In the genomic region with DNA sequence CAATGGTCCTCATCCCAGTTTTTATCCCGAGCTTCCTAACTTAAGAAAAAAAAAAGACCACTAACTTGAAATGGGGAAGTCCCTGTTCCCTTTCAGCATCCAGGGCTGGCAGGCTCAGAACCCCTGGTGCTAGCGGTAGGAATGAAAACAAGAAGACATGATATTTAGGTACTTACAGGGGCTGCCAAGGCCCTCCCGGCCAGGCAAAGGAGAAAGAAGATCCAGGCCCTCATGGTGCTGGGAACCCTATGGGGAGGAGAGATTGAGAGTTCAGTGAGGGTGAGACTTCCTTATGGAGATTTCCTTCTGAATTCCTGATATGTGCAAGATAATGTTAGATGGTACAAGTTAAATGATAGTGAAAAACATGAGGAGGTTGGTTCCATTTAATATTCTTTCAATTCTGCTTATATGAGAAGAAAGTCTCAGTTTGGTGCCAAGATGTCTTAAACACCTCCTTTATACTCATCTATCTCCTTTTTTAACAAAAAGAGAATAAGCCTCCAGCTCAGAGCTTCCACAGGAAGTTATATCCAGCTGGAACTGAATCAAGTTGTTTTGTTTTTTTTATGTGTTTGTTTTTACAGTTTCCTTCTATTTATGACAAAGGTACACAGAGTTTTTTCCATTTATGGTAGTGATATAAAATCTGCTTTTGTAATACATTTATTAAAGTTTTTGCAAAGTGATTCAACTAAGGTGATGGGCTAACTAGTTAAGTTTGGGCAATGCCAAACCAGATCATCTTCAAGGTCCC, we compare ENCODE assay signal across 11 cellular contexts. TPM values are rescaled to one million over a fixed set of nuclear protein-coding genes. Genes with fewer than 3 reads are reported as not detected.
DNase-seq lines count a peak whose midpoint lies in the region; ATAC-seq and TF ChIP-seq lines count a peak whose summit lies in the region.
"Had no signal": no experiment of that assay in that cellular context is flagged by ENCODE, and none has a peak within 500 bp of the region (broad histone marks: within the 10 kb centered on the region; RNA-seq: fewer than 3 reads in every experiment).

No MANE protein-coding gene starts in this region.

- H3K9me3 ChIP-seq in duodenal mucosa (ENCODE audit: control insufficient read depth in 1 of 2, low read length in 2 of 2): no peaks in the 10 kb centered on the region

- peak overlapping the region in 1 of 2 donors; percentile 5 for H3K9ac ChIP-seq in duodenal mucosa (ENCODE audit: low read depth in 1 of 2, low read length in 2 of 2)

- no peak for ATAC-seq in effector memory CD8-positive, alpha-beta T cell (replicated peaks)

- H3K4me3 Mint-ChIP-seq in nephron: peak overlapping the region in 2 of 3 experiments; percentile 12 to 16
- H3K4me3 Mint-ChIP-seq in effector memory CD8-positive, alpha-beta T cell: no peak overlapping the region

- no peak for TF ChIP-seq CTCF in nephron (IDR thresholded peaks at IDR 0.05; ENCODE audit: unreplicated experiment in 3 of 3)

- H3K36me3 ChIP-seq in duodenal mucosa (ENCODE audit: control insufficient read depth in 1 of 2, insufficient read depth in 2 of 2, low read length in 2 of 2): no peaks in the 10 kb centered on the region

- DNase-seq in A172 (ENCODE audit: low spot score): peak; percentile 34
- peak; percentile 37 for DNase-seq in KBM-7
- no peak for DNase-seq in activated naive CD4-positive, alpha-beta T cell (lab: John Stamatoyannopoulos, UW)
- DNase-seq in SW 1271 (lab: John Stamatoyannopoulos, UW): no peak
- DNase-seq in effector memory CD8-positive, alpha-beta T cell: no peak
- no peak for DNase-seq in NCI-H748 treated with DMSO at 0.1 percent for 48 hours (lab: John Stamatoyannopoulos, UW)
- DNase-seq: AML-193; NCI-H2029 treated with DMSO at 0.1 percent for 48 hours; stimulated activated CD4-positive, alpha-beta T cell treated with anti-CD3 and anti-CD28 coated beads, Interleukin-4, amount 100 ng/mL, for 1 hour had no signal

- H3K4me1 Mint-ChIP-seq in nephron: peaks cover 83% of the 10 kb centered on the region
- H3K4me1 Mint-ChIP-seq in effector memory CD8-positive, alpha-beta T cell (ENCODE audit: low read depth in 2 of 2): no peaks in the 10 kb centered on the region

- peak overlapping the region; percentile 79 to 96 (median 83) for H3K27ac Mint-ChIP-seq in nephron
- H3K27ac Mint-ChIP-seq in effector memory CD8-positive, alpha-beta T cell: no peak overlapping the region

- no peaks in the 10 kb centered on the region for H3K27me3 ChIP-seq in duodenal mucosa (ENCODE audit: control insufficient read depth in 1 of 2, insufficient read depth in 2 of 2, low read length in 2 of 2)

- peak overlapping the region; percentile 49 for H3K27ac ChIP-seq in duodenal mucosa (ENCODE audit: low read depth, low read length)

- no peaks in the 10 kb centered on the region for H3K9me3 Mint-ChIP-seq in nephron
- H3K9me3 Mint-ChIP-seq in effector memory CD8-positive, alpha-beta T cell: no peaks in the 10 kb centered on the region

- peaks cover 13 to 15% of the 10 kb centered on the region in 2 donors for H3K4me1 ChIP-seq in duodenal mucosa (ENCODE audit: control insufficient read depth in 1 of 2, insufficient read depth in 2 of 2, low read length in 2 of 2)

- H3K27me3 Mint-ChIP-seq in nephron (ENCODE audit: low read depth): no peaks in the 10 kb centered on the region
- peaks cover 18 to 36% of the 10 kb centered on the region in 2 donors for H3K27me3 Mint-ChIP-seq in effector memory CD8-positive, alpha-beta T cell

- H3K4me3 ChIP-seq in duodenal mucosa (ENCODE audit: low read depth in 1 of 2, low read length in 2 of 2): no peak overlapping the region

- in situ Hi-C loops in KBM-7 (cut with MboI; ENCODE audit: low pct_unique_long_range_greater_than_20kb, low sequenced_read_pairs): no loop called here

- peaks cover 70% of the 10 kb centered on the region for H3K36me3 Mint-ChIP-seq in nephron (ENCODE audit: low read depth)
- no peaks in the 10 kb centered on the region for H3K36me3 Mint-ChIP-seq in effector memory CD8-positive, alpha-beta T cell (ENCODE audit: insufficient read depth)

RNA-seq across cellular contexts. Expression of gene SPARC, which starts 10.6 kb away (rescaled TPM):
- total RNA-seq in A172 (2014; rRNA removed; shearing (Covaris generic)): 3,811 and 5,357 TPM in 2 replicates

Comparison
In these comparisons a context has a peak if more than half of its experiments do, and no peak if none do; other contexts are left out.
1. DNase-seq: peak in A172 (single experiment) and KBM-7 (single experiment); none in activated naive CD4-positive, alpha-beta T cell (0 of 4), SW 1271 (0 of 2), effector memory CD8-positive, alpha-beta T cell (0 of 3) and NCI-H748 treated with DMSO at 0.1 percent for 48 hours (single experiment).
2. H3K27ac Mint-ChIP-seq: peak in nephron (3 of 3); none in effector memory CD8-positive, alpha-beta T cell (0 of 2).
3. H3K4me3 Mint-ChIP-seq: peak in nephron (2 of 3); none in effector memory CD8-positive, alpha-beta T cell (0 of 2).